Comparison of ENCODE assay signal across 8 cellular contexts in the genomic region with DNA sequence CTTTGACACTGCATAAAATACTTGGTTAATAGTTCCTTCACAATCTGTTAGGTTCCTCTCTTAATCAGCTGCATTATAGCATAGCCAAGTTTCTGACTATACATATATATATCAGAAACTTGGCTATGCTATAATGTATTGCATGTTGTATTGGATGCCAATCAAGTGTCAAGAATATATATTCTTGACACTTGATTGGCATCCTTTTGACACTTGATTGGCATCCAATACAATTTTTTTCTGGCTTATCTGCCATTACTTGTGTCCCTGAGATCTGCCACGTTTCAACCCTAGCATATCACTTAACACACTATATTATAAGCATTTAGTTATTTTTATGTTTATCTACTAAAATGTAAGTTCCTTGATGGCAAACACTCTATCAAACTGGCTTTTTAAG.
"Had no signal": no experiment of that assay in that cellular context is flagged by ENCODE, and none has a peak within 500 bp of the region (broad histone marks: within the 10 kb centered on the region; RNA-seq: fewer than 3 reads in every experiment).

No MANE protein-coding gene starts in this region.

- H3K4me3 ChIP-seq: GM23248, GM23338, HAP-1 had no signal

- H3K4me2 ChIP-seq: GM23338 had no signal

- H3K36me3 ChIP-seq: HAP-1 had no signal

- H3K9ac ChIP-seq: GM23248 had no signal

- DNase-seq: GM23248, GOT3, H7, H9, HCEC 1CT, HFFc6 had no signal

- H2AFZ ChIP-seq: GM23248, GM23338 had no signal

- H3K27ac ChIP-seq: GM23248 had no signal

- H3K9me3 ChIP-seq: HAP-1 had no signal
